Comparison of ENCODE assay signal across 32 cellular contexts in genomic region chr4:37236165-37236564, GRCh38. TPM values are rescaled to one million over a fixed set of nuclear protein-coding genes. Genes with fewer than 3 reads are reported as not detected.
DNase-seq lines count a peak whose midpoint lies in the region; ATAC-seq, FAIRE-seq and TF ChIP-seq lines count a peak whose summit lies in the region.
"Had no signal": no experiment of that assay in that cellular context is flagged by ENCODE, and none has a peak within 500 bp of the region (broad histone marks: within the 10 kb centered on the region; RNA-seq: fewer than 3 reads in every experiment).

No MANE protein-coding gene starts in this region.

- no peaks in the 10 kb centered on the region for H3K36me3 Mint-ChIP-seq in activated naive CD4-positive, alpha-beta T cell treated with anti-CD3 and anti-CD28 coated beads, Interleukin-2, amount 50 U/mL, for 72 hours
- H3K36me3 Mint-ChIP-seq: CD8-positive, alpha-beta memory T cell; mesothelial cell of epicardium had no signal

- RAD21 ChIA-PET in GM12878 (lab: Charles Lee; ENCODE audit: unreplicated experiment): no interaction called here

- no peak for FAIRE-seq in GM12878 (lab: Jason Lieb, UNC)
- FAIRE-seq: A549, colon, G401.6 had no signal

- H3K36me3 ChIP-seq in GM12878 (ENCODE audit: control insufficient read depth in 2 of 2, insufficient read depth in 2 of 2, low read length in 1 of 2): no peaks in the 10 kb centered on the region
- H3K36me3 ChIP-seq: thyroid gland, vagina had no signal

- TF ChIP-seq EP300 in GM12878 (IDR thresholded peaks at IDR 0.05; ENCODE audit: borderline replicate concordance in 1 of 2, control insufficient read depth in 1 of 2, low read depth in 2 of 2, low read length in 2 of 2): no peak

- intact Hi-C loops in GM12878 (cut with micrococcal nuclease; ENCODE audit: unreplicated experiment): no loop called here

- no peak overlapping the region for H3K9ac ChIP-seq in GM12878 (ENCODE audit: control insufficient read depth, insufficient read depth, low read length)
- H3K9ac ChIP-seq: GM23248, KMS-11 had no signal

- peak; percentile 55 to 78 for ATAC-seq in activated naive CD4-positive, alpha-beta T cell treated with anti-CD3 and anti-CD28 coated beads, Interleukin-2, amount 50 U/mL, for 72 hours
- ATAC-seq in HG02870 (IDR thresholded peaks at IDR 0.05; ENCODE audit: unreplicated experiment): peak; percentile 61
- peak; percentile 81 for ATAC-seq in GM12878
- ATAC-seq in HG02588 (IDR thresholded peaks at IDR 0.05; ENCODE audit: unreplicated experiment): no peak
- ATAC-seq: A549; activated CD8-positive, alpha-beta T cell treated with anti-CD3 and anti-CD28 coated beads, Interleukin-2, amount 10 ng/mL, durations not matched to agents 7 days and 5 days; naive thymus-derived CD4-positive, alpha-beta T cell; SK-N-SH treated with all-trans-retinoic acid at 6 μM for 48 hours; stimulated activated naive CD8-positive, alpha-beta T cell treated with anti-CD3 and anti-CD28 coated beads, Interleukin-15, amount 100 ng/mL, for 72 hours had no signal

- H3K4me2 ChIP-seq in GM12878 (ENCODE audit: control insufficient read depth, insufficient read depth): no peak overlapping the region
- H3K4me2 ChIP-seq: A549, KMS-11 had no signal

- no peaks in the 10 kb centered on the region for H3K27me3 ChIP-seq in GM12878 (replicated peaks in 1 of 2; ENCODE audit: control insufficient read depth in 2 of 2, insufficient read depth in 2 of 2, low read length in 1 of 2)
- H3K27me3 ChIP-seq: thyroid gland, vagina had no signal

- no peak overlapping the region for H3K27ac Mint-ChIP-seq in activated naive CD4-positive, alpha-beta T cell treated with anti-CD3 and anti-CD28 coated beads, Interleukin-2, amount 50 U/mL, for 72 hours
- H3K27ac Mint-ChIP-seq: activated CD8-positive, alpha-beta T cell treated with anti-CD3 and anti-CD28 coated beads, Interleukin-2, amount 10 ng/mL, durations not matched to agents 7 days and 5 days; mesothelial cell of epicardium; naive thymus-derived CD4-positive, alpha-beta T cell had no signal

- no peaks in the 10 kb centered on the region for H4K20me1 ChIP-seq in GM12878 (ENCODE audit: control insufficient read depth, insufficient read depth)

- TF ChIP-seq POLR2A in GM12878 (IDR thresholded peaks at IDR 0.05; ENCODE audit: low read depth, low read length): no peak

- no TSS peak for BruUV-seq in GM12878 (replicated peaks; lab: Mats Ljungman, UMichigan)

- no peaks in the 10 kb centered on the region for H3K79me2 ChIP-seq in GM12878 (ENCODE audit: control insufficient read depth, insufficient read depth, low read length)

- SMC1A ChIA-PET in GM12878 (lab: Charles Lee; ENCODE audit: uncharacterized antibody, unreplicated experiment): no interaction called here

- WGBS in GM12878 (ENCODE audit: insufficient coverage, insufficient replicate concordance, low lambda C conversion rate, missing lambda C conversion rate): 0% methylated on average over 2 of the region's 2 CpGs

- H3K9me3 ChIP-seq in GM12878 (replicated peaks; ENCODE audit: control insufficient read depth, insufficient read depth, low read length): no peaks in the 10 kb centered on the region
- H3K9me3 ChIP-seq: A549, thyroid gland, vagina had no signal

- no peak overlapping the region for H3K27ac ChIP-seq in GM12878 (ENCODE audit: control insufficient read depth, insufficient read depth)
- H3K27ac ChIP-seq: A549, GM23248, KMS-11, thyroid gland, vagina had no signal

- no peak for TF ChIP-seq CTCF in GM12878 (IDR thresholded peaks at IDR 0.05 in 2 of 3, conservative IDR thresholded peaks at IDR 0.05 in 1 of 3; ENCODE audit: control insufficient read depth in 2 of 3, extremely low read depth in 1 of 3, insufficient read depth in 1 of 3, low read depth in 3 of 3, low read length in 3 of 3)

- POLR2A ChIA-PET in GM12878 (lab: Charles Lee): no interaction called here

- no peak overlapping the region for H3K4me3 ChIP-seq in GM12878
- H3K4me3 ChIP-seq: A549, GM23248, thyroid gland, vagina had no signal

- H2AFZ ChIP-seq in GM12878 (ENCODE audit: control insufficient read depth, low read depth, low read length): no peak overlapping the region
- H2AFZ ChIP-seq: GM23248 had no signal

- no peak for DNase-seq in activated naive CD4-positive, alpha-beta T cell treated with anti-CD3 and anti-CD28 coated beads, Interleukin-2, amount 50 U/mL, for 72 hours (ENCODE audit: low spot score in 2 of 2)
- no peak for DNase-seq in activated naive CD4-positive, alpha-beta T cell treated with Interleukin-2 at 50 U/mL for 16 hours
- DNase-seq in GM12878 (ENCODE audit: low read depth, low spot score) (no peak), HPDE6-E6E7 (ENCODE audit: extremely low spot score) (no peak), C1 segment of cervical spinal cord (lab: John Stamatoyannopoulos, UW) (no peak), NCI-H187 (lab: John Stamatoyannopoulos, UW) (no peak)
- DNase-seq: activated CD8-positive, alpha-beta T cell treated with anti-CD3 and anti-CD28 coated beads, Interleukin-2, amount 10 ng/mL, durations not matched to agents 7 days and 5 days; amniotic stem cell; CD8-positive, alpha-beta memory T cell; effector CD4-positive, alpha-beta T cell; glutamatergic neuron; GM23248; islet precursor cell; naive thymus-derived CD4-positive, alpha-beta T cell; NCI-H1436; NCI-H446; occipital lobe; stimulated activated naive CD8-positive, alpha-beta T cell treated with anti-CD3 and anti-CD28 coated beads, Interleukin-15, amount 100 ng/mL, for 72 hours; T-helper 2 cell; thyroid gland had no signal

- CTCF ChIA-PET in GM12878 (lab: Yijun Ruan, JAX): no interaction called here

- no peaks in the 10 kb centered on the region for H3K4me1 ChIP-seq in GM12878 (ENCODE audit: control insufficient read depth, insufficient read depth, low read length)
- H3K4me1 ChIP-seq: A549, thyroid gland, vagina had no signal

- in situ Hi-C loops in GM12878 (cut with MboI): no loop called here

- no peak for TF ChIP-seq RAD21 in GM12878 (IDR thresholded peaks at IDR 0.05; ENCODE audit: insufficient read depth, low read depth, low read length)

- H3K9me3 Mint-ChIP-seq in activated naive CD4-positive, alpha-beta T cell treated with anti-CD3 and anti-CD28 coated beads, Interleukin-2, amount 50 U/mL, for 72 hours: no peaks in the 10 kb centered on the region
- H3K9me3 Mint-ChIP-seq: CD8-positive, alpha-beta memory T cell; mesothelial cell of epicardium had no signal

TF ChIP-seq in GM12878, 131 proteins besides CTCF, POLR2A, EP300 and RAD21 (continues in another document):
- TF ChIP-seq NFXL1 (IDR thresholded peaks at IDR 0.05; ENCODE audit: borderline replicate concordance) (no peak), IKZF2 (IDR thresholded peaks at IDR 0.05) (no peak), BCL11A (IDR thresholded peaks at IDR 0.05; ENCODE audit: low read depth, low read length) (no peak), SRF (IDR thresholded peaks at IDR 0.05; ENCODE audit: low read depth in 2 of 2, low read length in 2 of 2) (no peak), E2F8 (IDR thresholded peaks at IDR 0.05; ENCODE audit: low read depth, partially characterized antibody) (no peak), CBX5 (IDR thresholded peaks at IDR 0.05; ENCODE audit: low read depth) (no peak), KDM1A (IDR thresholded peaks at IDR 0.05; ENCODE audit: borderline replicate concordance) (no peak)

RNA-seq across cellular contexts. Expression of gene NWD2, which starts 8.4 kb away (rescaled TPM):
- not detected for total RNA-seq in activated naive CD4-positive, alpha-beta T cell treated with anti-CD3 and anti-CD28 coated beads, Interleukin-2, amount 50 U/mL, for 72 hours
- 0.05 TPM in 1 of 2 replicates, not detected in the other for total RNA-seq in GM12878 (2013; cell fraction: nucleolus; rRNA removed)
- total RNA-seq in GM12878 (2014; rRNA removed) (not detected in 2 replicates), GM12878 (2014; rRNA removed; fragmentation: Illumina TruSeq; extraction: Trizol) (not detected in 2 replicates), GM12878 (2021) (not detected in 2 replicates)
- polyA plus RNA-seq in GM12878 (2011; ENCODE audit: low read depth): not detected
- polyA plus RNA-seq in GM12878 (2011; rRNA removed) (not detected in 2 replicates), GM12878 (2014; fragmentation: Illumina TruSeq; extraction: Trizol) (not detected in 2 replicates), GM12878 (2014; fragmentation: Nextera tagmentation; extraction: Ambion mirVana) (not detected), GM12878 (2014; rRNA removed) (not detected in 2 replicates), GM12878 (2016; fragmentation: Nextera tagmentation; extraction: Ambion mirVana) (not detected)
- not detected in 2 replicates for polyA plus RNA-seq in GM12878 (2011; cell fraction: cytosol; rRNA removed)
- 0.01 TPM in 1 of 2 replicates, not detected in the other for polyA plus RNA-seq in GM12878 (2011; cell fraction: nucleus; rRNA removed)
- polyA plus RNA-seq in GM12878 (2012): not detected in 2 replicates
- polyA minus RNA-seq in GM12878 (2011; rRNA and poly(A)+ RNA removed): not detected in 2 replicates
- polyA minus RNA-seq in GM12878 (2011; cell fraction: cytosol; rRNA and poly(A)+ RNA removed): not detected in 2 replicates
- polyA minus RNA-seq in GM12878 (2011; cell fraction: nucleus; rRNA and poly(A)+ RNA removed): not detected in 2 replicates
- total RNA-seq: activated CD8-positive, alpha-beta T cell treated with anti-CD3 and anti-CD28 coated beads, Interleukin-2, amount 10 ng/mL, durations not matched to agents 7 days and 5 days; CD8-positive, alpha-beta memory T cell; epithelial cell of proximal tubule; GM23248; naive thymus-derived CD4-positive, alpha-beta T cell; OCI-LY7 had no signal
- polyA plus RNA-seq: A549; CD8-positive, alpha-beta memory T cell; GM23248; liver; naive thymus-derived CD4-positive, alpha-beta T cell had no signal
